ENCODE assay signal across 15 cellular contexts in genomic region chr4:159212675-159213297, GRCh38.
"Had no signal": no experiment of that assay in that cellular context is flagged by ENCODE, and none has a peak within 500 bp of the region (broad histone marks: within the 10 kb centered on the region; RNA-seq: fewer than 3 reads in every experiment).

No MANE protein-coding gene starts in this region.

- H3K4me3 ChIP-seq: hepatocyte, stomach, upper lobe of right lung had no signal

- H3K27me3 Mint-ChIP-seq: activated CD8-positive, alpha-beta T cell treated with anti-CD3 and anti-CD28 coated beads for 36 hours; activated T-cell treated with anti-CD3 and anti-CD28 coated beads, Interleukin-2, amount 50 U/mL, for 24 hours; T-cell had no signal

- H3K36me3 ChIP-seq: upper lobe of right lung had no signal

- ATAC-seq: activated CD8-positive, alpha-beta T cell treated with anti-CD3 and anti-CD28 coated beads for 36 hours; T-cell; upper lobe of right lung had no signal

- H3K4me1 Mint-ChIP-seq: mesothelial cell of epicardium had no signal

- H3K27ac ChIP-seq: hepatocyte, stomach, upper lobe of right lung had no signal

- DNase-seq: activated CD4-positive, alpha-beta T cell treated with anti-CD3 and anti-CD28 coated beads for 48 hours; activated CD4-positive, CD25-positive, alpha-beta regulatory T cell; activated CD8-positive, alpha-beta T cell treated with anti-CD3 and anti-CD28 coated beads for 36 hours; activated naive CD4-positive, alpha-beta T cell treated with Interleukin-2 at 50 U/mL for 16 hours; activated T-cell treated with anti-CD3 and anti-CD28 coated beads, Interleukin-2, amount 50 U/mL, for 24 hours; cerebellar nuclear complex; effector CD4-positive, alpha-beta T cell; nephron progenitor cell; nucleus accumbens; stomach; T-cell; upper lobe of right lung had no signal

- H3K4me1 ChIP-seq: upper lobe of right lung had no signal

- H3K9me3 ChIP-seq: stomach, upper lobe of right lung had no signal

- H3K4me2 ChIP-seq: hepatocyte had no signal

- H2AFZ ChIP-seq: hepatocyte had no signal

- H3K27me3 ChIP-seq: hepatocyte, stomach, upper lobe of right lung had no signal

- H3K4me3 Mint-ChIP-seq: activated CD8-positive, alpha-beta T cell treated with anti-CD3 and anti-CD28 coated beads for 36 hours; activated T-cell treated with anti-CD3 and anti-CD28 coated beads, Interleukin-2, amount 50 U/mL, for 24 hours; mesothelial cell of epicardium; nephron progenitor cell; T-cell had no signal

- H3K27ac Mint-ChIP-seq: activated CD8-positive, alpha-beta T cell treated with anti-CD3 and anti-CD28 coated beads for 36 hours; activated T-cell treated with anti-CD3 and anti-CD28 coated beads, Interleukin-2, amount 50 U/mL, for 24 hours; activated T-helper 2 cell treated with anti-CD3 and anti-CD28 coated beads, Interferon-gamma antibody, Interleukin-2, Interleukin-4, amounts not matched to agents 10 μg/mL and 5 μg/mL and 100 μg/mL, durations not matched to agents 14 hours and 24 hours and 36 hours; mesothelial cell of epicardium; nephron progenitor cell; T-cell had no signal

- H3K9me3 Mint-ChIP-seq: activated CD8-positive, alpha-beta T cell treated with anti-CD3 and anti-CD28 coated beads for 36 hours; activated T-cell treated with anti-CD3 and anti-CD28 coated beads, Interleukin-2, amount 50 U/mL, for 24 hours; activated T-helper 2 cell treated with anti-CD3 and anti-CD28 coated beads, Interferon-gamma antibody, Interleukin-2, Interleukin-4, amounts not matched to agents 10 μg/mL and 5 μg/mL and 100 μg/mL, durations not matched to agents 14 hours and 24 hours and 36 hours; mesothelial cell of epicardium; nephron progenitor cell; T-cell had no signal
